ENCODE assay signal across 36 cellular contexts in genomic region chr18:67924656-67925055, GRCh38.
"Had no signal": no experiment of that assay in that cellular context is flagged by ENCODE, and none has a peak within 500 bp of the region (broad histone marks: within the 10 kb centered on the region; RNA-seq: fewer than 3 reads in every experiment).

No MANE protein-coding gene starts in this region.

- H3K4me3 Mint-ChIP-seq: activated B cell treated with CpG ODN at 0.5 μM for 24 hours; activated CD4-positive, alpha-beta memory T cell treated with anti-CD3 and anti-CD28 coated beads for 36 hours; activated CD4-positive, alpha-beta T cell treated with anti-CD3 and anti-CD28 coated beads for 36 hours; activated CD4-positive, alpha-beta T cell treated with anti-CD3 and anti-CD28 coated beads, Interleukin-2, amount 10 ng/mL, durations not matched to agents 24 days and 14 days; activated CD8-positive, alpha-beta memory T cell treated with anti-CD3 and anti-CD28 coated beads, Interleukin-2, amount 10 ng/mL, durations not matched to agents 7 days and 5 days; activated CD8-positive, alpha-beta T cell treated with anti-CD3 and anti-CD28 coated beads, Interleukin-2, amount 10 ng/mL, durations not matched to agents 7 days and 5 days; activated naive CD4-positive, alpha-beta T cell treated with anti-CD3 and anti-CD28 coated beads for 36 hours; activated naive CD4-positive, alpha-beta T cell treated with anti-CD3 and anti-CD28 coated beads, Interleukin-2, amount 50 U/mL, for 24 hours; activated naive CD8-positive, alpha-beta T cell treated with anti-CD3 and anti-CD28 coated beads for 36 hours; activated naive CD8-positive, alpha-beta T cell treated with anti-CD3 and anti-CD28 coated beads, Interleukin-2, amount 50 U/mL, for 24 hours; activated T-helper 1 cell treated with anti-CD3 and anti-CD28 coated beads, Interleukin-12 subunit alpha, Interleukin-12 subunit beta, Interleukin-2, Interleukin-4 antibody, amounts not matched to agents 30 ng/mL and 10 ng/mL and 1 ng/mL, durations not matched to agents 14 hours and 24 hours and 36 hours; effector memory CD8-positive, alpha-beta T cell; T-helper 17 cell; T-helper 2 cell treated with Interferon-gamma antibody and Interleukin-4, amounts not matched to agents 5 μg/mL and 100 μg/mL, for 36 hours had no signal

- H3K36me3 Mint-ChIP-seq: activated CD4-positive, alpha-beta memory T cell treated with anti-CD3 and anti-CD28 coated beads for 36 hours; activated CD8-positive, alpha-beta memory T cell treated with anti-CD3 and anti-CD28 coated beads, Interleukin-2, amount 10 ng/mL, durations not matched to agents 7 days and 5 days; activated naive CD4-positive, alpha-beta T cell treated with anti-CD3 and anti-CD28 coated beads, Interleukin-2, amount 50 U/mL, for 24 hours; activated naive CD8-positive, alpha-beta T cell treated with anti-CD3 and anti-CD28 coated beads for 36 hours had no signal

- H3K9me3 Mint-ChIP-seq: activated CD4-positive, alpha-beta memory T cell treated with anti-CD3 and anti-CD28 coated beads for 36 hours; activated CD4-positive, alpha-beta T cell treated with anti-CD3 and anti-CD28 coated beads, Interleukin-2, amount 10 ng/mL, durations not matched to agents 24 days and 14 days; activated naive CD4-positive, alpha-beta T cell treated with anti-CD3 and anti-CD28 coated beads, Interleukin-2, amount 50 U/mL, for 24 hours; activated naive CD8-positive, alpha-beta T cell treated with anti-CD3 and anti-CD28 coated beads, Interleukin-2, amount 50 U/mL, for 24 hours; activated T-helper 1 cell treated with anti-CD3 and anti-CD28 coated beads, Interleukin-12 subunit alpha, Interleukin-12 subunit beta, Interleukin-2, Interleukin-4 antibody, amounts not matched to agents 30 ng/mL and 10 ng/mL and 1 ng/mL, durations not matched to agents 14 hours and 24 hours and 36 hours; activated T-helper 2 cell treated with anti-CD3 and anti-CD28 coated beads, Interferon-gamma antibody, Interleukin-2, Interleukin-4, amounts not matched to agents 10 μg/mL and 5 μg/mL and 100 μg/mL, durations not matched to agents 14 hours and 24 hours and 36 hours; T-helper 2 cell treated with Interferon-gamma antibody and Interleukin-4, amounts not matched to agents 5 μg/mL and 100 μg/mL, for 36 hours had no signal

- H3K27me3 ChIP-seq: adrenal gland, body of pancreas, gastrocnemius medialis, heart left ventricle had no signal

- H3K4me1 Mint-ChIP-seq: activated B cell treated with CpG ODN at 0.5 μM for 24 hours; activated CD4-positive, alpha-beta T cell treated with anti-CD3 and anti-CD28 coated beads for 36 hours; activated CD4-positive, alpha-beta T cell treated with anti-CD3 and anti-CD28 coated beads, Interleukin-2, amount 10 ng/mL, durations not matched to agents 24 days and 14 days; activated CD8-positive, alpha-beta memory T cell treated with anti-CD3 and anti-CD28 coated beads, Interleukin-2, amount 10 ng/mL, durations not matched to agents 7 days and 5 days; activated naive CD4-positive, alpha-beta T cell treated with anti-CD3 and anti-CD28 coated beads, Interleukin-2, amount 50 U/mL, for 24 hours; activated naive CD8-positive, alpha-beta T cell treated with anti-CD3 and anti-CD28 coated beads for 36 hours; activated naive CD8-positive, alpha-beta T cell treated with anti-CD3 and anti-CD28 coated beads, Interleukin-2, amount 50 U/mL, for 24 hours; T-helper 17 cell had no signal

- H3K27me3 Mint-ChIP-seq: activated B cell treated with CpG ODN at 0.5 μM for 24 hours; activated CD4-positive, alpha-beta memory T cell treated with anti-CD3 and anti-CD28 coated beads for 36 hours; activated CD4-positive, alpha-beta T cell treated with anti-CD3 and anti-CD28 coated beads for 36 hours; activated CD4-positive, alpha-beta T cell treated with anti-CD3 and anti-CD28 coated beads, Interleukin-2, amount 10 ng/mL, durations not matched to agents 24 days and 14 days; activated CD8-positive, alpha-beta memory T cell treated with anti-CD3 and anti-CD28 coated beads, Interleukin-2, amount 10 ng/mL, durations not matched to agents 7 days and 5 days; activated naive CD4-positive, alpha-beta T cell treated with anti-CD3 and anti-CD28 coated beads, Interleukin-2, amount 50 U/mL, for 24 hours; activated naive CD8-positive, alpha-beta T cell treated with anti-CD3 and anti-CD28 coated beads for 36 hours; activated naive CD8-positive, alpha-beta T cell treated with anti-CD3 and anti-CD28 coated beads, Interleukin-2, amount 50 U/mL, for 24 hours; effector memory CD8-positive, alpha-beta T cell; T-helper 17 cell had no signal

- DNase-seq: activated B cell treated with CpG ODN at 0.5 μM for 24 hours; activated CD4-positive, alpha-beta memory T cell treated with anti-CD3 and anti-CD28 coated beads for 36 hours; activated CD4-positive, alpha-beta T cell treated with anti-CD3 and anti-CD28 coated beads for 36 hours; activated CD4-positive, alpha-beta T cell treated with anti-CD3 and anti-CD28 coated beads, Interleukin-2, amount 10 ng/mL, durations not matched to agents 24 days and 14 days; activated CD4-positive, CD25-positive, alpha-beta regulatory T cell treated with anti-CD3 and anti-CD28 coated beads, Interleukin-2, amount 50 U/mL, for 72 hours; activated CD8-positive, alpha-beta memory T cell treated with anti-CD3 and anti-CD28 coated beads, Interleukin-2, amount 10 ng/mL, durations not matched to agents 7 days and 5 days; activated CD8-positive, alpha-beta memory T cell treated with anti-CD3 and anti-CD28 coated beads, Interleukin-2, amount 50 U/mL, for 4 hours; activated CD8-positive, alpha-beta T cell treated with anti-CD3 and anti-CD28 coated beads, Interleukin-2, amount 10 ng/mL, durations not matched to agents 7 days and 5 days; activated effector memory CD4-positive, alpha-beta T cell treated with anti-CD3 and anti-CD28 coated beads, Interleukin-2, amount 50 U/mL, for 16 hours; activated naive CD4-positive, alpha-beta T cell treated with anti-CD3 and anti-CD28 coated beads for 36 hours; activated naive CD8-positive, alpha-beta T cell treated with anti-CD3 and anti-CD28 coated beads for 36 hours; activated naive CD8-positive, alpha-beta T cell treated with anti-CD3 and anti-CD28 coated beads, Interleukin-2, amount 50 U/mL, for 24 hours; activated T-cell treated with anti-CD3 and anti-CD28 coated beads, Interleukin-2, amount 50 U/mL, for 1 hour; activated T-cell treated with anti-CD3 and anti-CD28 coated beads, Interleukin-2, amount 50 U/mL, for 48 hours; adrenal gland; amygdala; aorta; body of pancreas; caudate nucleus; cortex of kidney; dermis blood vessel endothelial cell; effector CD4-positive, alpha-beta T cell; effector memory CD8-positive, alpha-beta T cell; foreskin fibroblast; gastrocnemius medialis; glutamatergic neuron; heart left ventricle; T-helper 1 cell; T-helper 17 cell; T1000; WERI-Rb-1 had no signal

- H3K4me1 ChIP-seq: adrenal gland, body of pancreas, gastrocnemius medialis, heart left ventricle had no signal

- H3K27ac ChIP-seq: adrenal gland, body of pancreas, gastrocnemius medialis, heart left ventricle, WERI-Rb-1 had no signal

- H3K4me3 ChIP-seq: adrenal gland, body of pancreas, gastrocnemius medialis, heart left ventricle had no signal

- H3K36me3 ChIP-seq: adrenal gland, gastrocnemius medialis, heart left ventricle, WERI-Rb-1 had no signal

- H3K9me3 ChIP-seq: adrenal gland, body of pancreas, gastrocnemius medialis had no signal

- H3K27ac Mint-ChIP-seq: activated B cell treated with CpG ODN at 0.5 μM for 24 hours; activated CD4-positive, alpha-beta memory T cell treated with anti-CD3 and anti-CD28 coated beads for 36 hours; activated CD4-positive, alpha-beta T cell treated with anti-CD3 and anti-CD28 coated beads for 36 hours; activated CD4-positive, alpha-beta T cell treated with anti-CD3 and anti-CD28 coated beads, Interleukin-2, amount 10 ng/mL, durations not matched to agents 24 days and 14 days; activated CD8-positive, alpha-beta memory T cell treated with anti-CD3 and anti-CD28 coated beads, Interleukin-2, amount 10 ng/mL, durations not matched to agents 7 days and 5 days; activated CD8-positive, alpha-beta T cell treated with anti-CD3 and anti-CD28 coated beads, Interleukin-2, amount 10 ng/mL, durations not matched to agents 7 days and 5 days; activated naive CD4-positive, alpha-beta T cell treated with anti-CD3 and anti-CD28 coated beads for 36 hours; activated naive CD4-positive, alpha-beta T cell treated with anti-CD3 and anti-CD28 coated beads, Interleukin-2, amount 50 U/mL, for 24 hours; activated naive CD8-positive, alpha-beta T cell treated with anti-CD3 and anti-CD28 coated beads for 36 hours; activated naive CD8-positive, alpha-beta T cell treated with anti-CD3 and anti-CD28 coated beads, Interleukin-2, amount 50 U/mL, for 24 hours; activated T-helper 1 cell treated with anti-CD3 and anti-CD28 coated beads, Interleukin-12 subunit alpha, Interleukin-12 subunit beta, Interleukin-2, Interleukin-4 antibody, amounts not matched to agents 30 ng/mL and 10 ng/mL and 1 ng/mL, durations not matched to agents 14 hours and 24 hours and 36 hours; activated T-helper 2 cell treated with anti-CD3 and anti-CD28 coated beads, Interferon-gamma antibody, Interleukin-2, Interleukin-4, amounts not matched to agents 10 μg/mL and 5 μg/mL and 100 μg/mL, durations not matched to agents 14 hours and 24 hours and 36 hours; effector memory CD8-positive, alpha-beta T cell; T-helper 17 cell; T-helper 2 cell treated with Interferon-gamma antibody and Interleukin-4, amounts not matched to agents 5 μg/mL and 100 μg/mL, for 36 hours had no signal

- FAIRE-seq: colon had no signal
